ENCODE assay signal across 14 cellular contexts in genomic region chr6:138405816-138406403, GRCh38. TPM values are rescaled to one million over a fixed set of nuclear protein-coding genes. Genes with fewer than 3 reads are reported as not detected.
DNase-seq lines count a peak whose midpoint lies in the region; ATAC-seq, FAIRE-seq and TF ChIP-seq lines count a peak whose summit lies in the region.
"Had no signal": no experiment of that assay in that cellular context is flagged by ENCODE, and none has a peak within 500 bp of the region (broad histone marks: within the 10 kb centered on the region; RNA-seq: fewer than 3 reads in every experiment).

No MANE protein-coding gene starts in this region.

- H3K4me2 ChIP-seq in endothelial cell of umbilical vein (ENCODE audit: insufficient read depth, low read length), result peak overlapping the region; percentile 95

- peak overlapping the region; percentile 55 for H3K27ac Mint-ChIP-seq in activated CD4-positive, alpha-beta memory T cell treated with anti-CD3 and anti-CD28 coated beads, Interleukin-2, amount 10 ng/mL, durations not matched to agents 7 days and 5 days
- no peak overlapping the region for H3K27ac Mint-ChIP-seq in activated CD4-positive, alpha-beta memory T cell treated with anti-CD3 and anti-CD28 coated beads for 36 hours
- H3K27ac Mint-ChIP-seq in stimulated activated naive B cell treated with anti-CD40 and anti-IgM and Interleukin-4, amounts not matched to agents 10 μg/mL and 1 μg/mL and 100 μg/mL, for 72 hours, result peak overlapping the region; percentile 59

- CTCF ChIA-PET in activated CD4-positive, alpha-beta memory T cell treated with anti-CD3 and anti-CD28 coated beads, Interleukin-2, amount 10 ng/mL, durations not matched to agents 7 days and 5 days (lab: Charles Lee), result interaction anchor here (1.2 to 1.4 kb wide), 2 partner anchors 111 to 291 kb away, joined by 3 read pairs; no protein-coding TSS in a partner anchor
- CTCF ChIA-PET in activated CD4-positive, alpha-beta memory T cell treated with anti-CD3 and anti-CD28 coated beads for 36 hours (lab: Charles Lee), result interaction anchor here (0.8 to 2.2 kb wide), 3 partner anchors 50 to 285 kb away, joined by 3 to 5 read pairs (median 4); no protein-coding TSS in a partner anchor
- CTCF ChIA-PET in endothelial cell of umbilical vein (lab: Charles Lee), result interaction anchor here (1.6 to 5.2 kb wide), 4 partner anchors 59 to 290 kb away, joined by 4 to 50 read pairs (median 6); no protein-coding TSS in a partner anchor

- H3K36me3 Mint-ChIP-seq in activated CD4-positive, alpha-beta memory T cell treated with anti-CD3 and anti-CD28 coated beads, Interleukin-2, amount 10 ng/mL, durations not matched to agents 7 days and 5 days (ENCODE audit: low read depth), result peaks cover 55% of the 10 kb centered on the region
- H3K36me3 Mint-ChIP-seq in activated CD4-positive, alpha-beta memory T cell treated with anti-CD3 and anti-CD28 coated beads for 36 hours, result peaks cover 28% of the 10 kb centered on the region
- H3K36me3 Mint-ChIP-seq in stimulated activated naive B cell treated with anti-CD40 and anti-IgM and Interleukin-4, amounts not matched to agents 10 μg/mL and 1 μg/mL and 100 μg/mL, for 72 hours, result peaks cover 26 to 37% of the 10 kb centered on the region in 2 donors

- H3K4me3 Mint-ChIP-seq in activated CD4-positive, alpha-beta memory T cell treated with anti-CD3 and anti-CD28 coated beads, Interleukin-2, amount 10 ng/mL, durations not matched to agents 7 days and 5 days, result peak overlapping the region; percentile 37
- H3K4me3 Mint-ChIP-seq in activated CD4-positive, alpha-beta memory T cell treated with anti-CD3 and anti-CD28 coated beads for 36 hours, result no peak overlapping the region
- H3K4me3 Mint-ChIP-seq in stimulated activated naive B cell treated with anti-CD40 and anti-IgM and Interleukin-4, amounts not matched to agents 10 μg/mL and 1 μg/mL and 100 μg/mL, for 72 hours, result no peak overlapping the region

- H3K27me3 ChIP-seq in endothelial cell of umbilical vein (ENCODE audit: control insufficient read depth in 2 of 2, insufficient read depth in 2 of 2, low read length in 2 of 2), result no peaks in the 10 kb centered on the region
- no peaks in the 10 kb centered on the region for H3K27me3 ChIP-seq in SJCRH30
- H3K27me3 ChIP-seq: ovary, testis had no signal

- dilution Hi-C loops in endothelial cell of umbilical vein (cut with MboI; ENCODE audit: extremely low pct_ligation_motif_present, low sequenced_read_pairs), result no loop called here

- no peak for TF ChIP-seq POLR2A in endothelial cell of umbilical vein (IDR thresholded peaks at IDR 0.05; ENCODE audit: low read depth, low read length)

- peaks cover 49% of the 10 kb centered on the region for H3K4me1 Mint-ChIP-seq in activated CD4-positive, alpha-beta memory T cell treated with anti-CD3 and anti-CD28 coated beads, Interleukin-2, amount 10 ng/mL, durations not matched to agents 7 days and 5 days
- H3K4me1 Mint-ChIP-seq in activated CD4-positive, alpha-beta memory T cell treated with anti-CD3 and anti-CD28 coated beads for 36 hours (ENCODE audit: low read depth), result peaks cover 34% of the 10 kb centered on the region
- H3K4me1 Mint-ChIP-seq in stimulated activated naive B cell treated with anti-CD40 and anti-IgM and Interleukin-4, amounts not matched to agents 10 μg/mL and 1 μg/mL and 100 μg/mL, for 72 hours, result peaks cover 17 to 28% of the 10 kb centered on the region in 2 donors

- peak overlapping the region in 1 of 3 experiments; percentile 76 for H3K4me3 ChIP-seq in endothelial cell of umbilical vein (replicated peaks in 1 of 3; ENCODE audit: insufficient read depth in 1 of 3, low read depth in 1 of 3, low read length in 3 of 3)
- H3K4me3 ChIP-seq in SJCRH30, result no peak overlapping the region

- H3K79me2 ChIP-seq in endothelial cell of umbilical vein (ENCODE audit: control insufficient read depth, insufficient read depth, low read length), result peaks cover 6% of the 10 kb centered on the region

- POLR2A ChIA-PET in activated CD4-positive, alpha-beta memory T cell treated with anti-CD3 and anti-CD28 coated beads, Interleukin-2, amount 10 ng/mL, durations not matched to agents 7 days and 5 days (lab: Charles Lee), result interaction anchor here (0.8 to 2.7 kb wide), 5 partner anchors 9 to 298 kb away, joined by 3 to 20 read pairs (median 3); no protein-coding TSS in a partner anchor
- POLR2A ChIA-PET in activated CD4-positive, alpha-beta memory T cell treated with anti-CD3 and anti-CD28 coated beads for 36 hours (lab: Charles Lee), result no interaction called here
- POLR2A ChIA-PET in endothelial cell of umbilical vein (lab: Charles Lee), result interaction anchor here (0.5 kb wide), 1 partner anchor 209 kb away, joined by 4 read pairs; no protein-coding TSS in a partner anchor

- no peak for TF ChIP-seq CTCF in endothelial cell of umbilical vein (IDR thresholded peaks at IDR 0.05; ENCODE audit: extremely low read depth in 1 of 2, insufficient read depth in 1 of 2, low read depth in 1 of 2, low read length in 2 of 2)

- H3K4me1 ChIP-seq in endothelial cell of umbilical vein (ENCODE audit: control insufficient read depth, extremely low read depth, insufficient read depth, low read length), result peaks cover 26% of the 10 kb centered on the region
- no peaks in the 10 kb centered on the region for H3K4me1 ChIP-seq in SJCRH30
- H3K4me1 ChIP-seq: testis had no signal

- no peaks in the 10 kb centered on the region for H3K9me3 Mint-ChIP-seq in activated CD4-positive, alpha-beta memory T cell treated with anti-CD3 and anti-CD28 coated beads, Interleukin-2, amount 10 ng/mL, durations not matched to agents 7 days and 5 days
- no peaks in the 10 kb centered on the region for H3K9me3 Mint-ChIP-seq in activated CD4-positive, alpha-beta memory T cell treated with anti-CD3 and anti-CD28 coated beads for 36 hours
- no peaks in the 10 kb centered on the region for H3K9me3 Mint-ChIP-seq in stimulated activated naive B cell treated with anti-CD40 and anti-IgM and Interleukin-4, amounts not matched to agents 10 μg/mL and 1 μg/mL and 100 μg/mL, for 72 hours

- H2AFZ ChIP-seq in endothelial cell of umbilical vein (ENCODE audit: low read depth, low read length), result no peak overlapping the region

- ATAC-seq in stimulated activated naive B cell treated with anti-CD40 and anti-IgM and Interleukin-4, amounts not matched to agents 10 μg/mL and 1 μg/mL and 100 μg/mL, for 72 hours (replicated peaks), result no peak

- H3K9me3 ChIP-seq in endothelial cell of umbilical vein (replicated peaks; ENCODE audit: control insufficient read depth, insufficient read depth, low read length), result no peaks in the 10 kb centered on the region
- no peaks in the 10 kb centered on the region for H3K9me3 ChIP-seq in SJCRH30 (replicated peaks)
- H3K9me3 ChIP-seq: ovary, testis had no signal

- intact Hi-C loops in activated CD4-positive, alpha-beta memory T cell treated with anti-CD3 and anti-CD28 coated beads for 36 hours (cut with micrococcal nuclease), result loop anchor here (10.0 kb wide), 1 partner anchor 401 kb away; no protein-coding TSS in a partner anchor
- intact Hi-C loops in endothelial cell of umbilical vein (cut with micrococcal nuclease), result loop anchor here (2.0 to 5.0 kb wide), 5 partner anchors 33 to 251 kb away; partner anchors contain the start of gene ARFGEF3

- no peak overlapping the region for H3K27ac ChIP-seq in endothelial cell of umbilical vein (ENCODE audit: insufficient read depth, low read depth, low read length)
- H3K27ac ChIP-seq in SJCRH30, result no peak overlapping the region

- no peak for DNase-seq in activated CD4-positive, alpha-beta memory T cell treated with anti-CD3 and anti-CD28 coated beads, Interleukin-2, amount 10 ng/mL, durations not matched to agents 7 days and 5 days
- no peak for DNase-seq in activated CD4-positive, alpha-beta memory T cell treated with anti-CD3 and anti-CD28 coated beads for 36 hours
- DNase-seq in NCI-H748 (lab: John Stamatoyannopoulos, UW; ENCODE audit: unreplicated experiment) (peak; percentile 28), endothelial cell of umbilical vein (ENCODE audit: low read depth, low spot score) (no peak), SJCRH30 (no peak), NCI-H2171 (lab: John Stamatoyannopoulos, UW) (no peak), kidney tubule cell (ENCODE audit: low spot score) (no peak)
- no peak for DNase-seq in stimulated activated naive B cell treated with anti-CD40 and anti-IgM and Interleukin-4, amounts not matched to agents 10 μg/mL and 1 μg/mL and 100 μg/mL, for 72 hours
- DNase-seq: activated CD4-positive, alpha-beta T cell treated with anti-CD3 and anti-CD28 coated beads for 48 hours; NCI-H1048; ovary; stimulated activated CD4-positive, alpha-beta T cell treated with anti-CD3 and anti-CD28 coated beads, Interleukin-4, amount 100 ng/mL, for 24 hours; testis had no signal

- BruUV-seq in endothelial cell of umbilical vein (replicated peaks; lab: Mats Ljungman, UMichigan), result no TSS peak

- no peaks in the 10 kb centered on the region for H3K27me3 Mint-ChIP-seq in activated CD4-positive, alpha-beta memory T cell treated with anti-CD3 and anti-CD28 coated beads, Interleukin-2, amount 10 ng/mL, durations not matched to agents 7 days and 5 days
- no peaks in the 10 kb centered on the region for H3K27me3 Mint-ChIP-seq in activated CD4-positive, alpha-beta memory T cell treated with anti-CD3 and anti-CD28 coated beads for 36 hours
- no peaks in the 10 kb centered on the region for H3K27me3 Mint-ChIP-seq in stimulated activated naive B cell treated with anti-CD40 and anti-IgM and Interleukin-4, amounts not matched to agents 10 μg/mL and 1 μg/mL and 100 μg/mL, for 72 hours

- peak; percentile 24 for FAIRE-seq in endothelial cell of umbilical vein (lab: Jason Lieb, UNC)

- H3K9ac ChIP-seq in endothelial cell of umbilical vein (replicated peaks; ENCODE audit: extremely low read depth, insufficient read depth, low read length), result no peak overlapping the region

- H3K9me1 ChIP-seq in endothelial cell of umbilical vein (replicated peaks; ENCODE audit: control insufficient read depth, extremely low read depth, insufficient read depth, low read length), result no peaks in the 10 kb centered on the region

- H3K36me3 ChIP-seq in endothelial cell of umbilical vein (ENCODE audit: control insufficient read depth in 2 of 2, extremely low read depth in 1 of 2, insufficient read depth in 2 of 2, low read length in 2 of 2), result peaks cover 10 to 15% of the 10 kb centered on the region in 2 experiments
- H3K36me3 ChIP-seq in SJCRH30, result peaks cover 12% of the 10 kb centered on the region
- H3K36me3 ChIP-seq: ovary had no signal

- no peaks in the 10 kb centered on the region for H4K20me1 ChIP-seq in endothelial cell of umbilical vein (replicated peaks; ENCODE audit: control insufficient read depth, extremely low read depth, insufficient read depth, low read length)

RNA-seq across cellular contexts. Expression of gene HEBP2, which starts 1.9 kb away (rescaled TPM):
- total RNA-seq in activated CD4-positive, alpha-beta memory T cell treated with anti-CD3 and anti-CD28 coated beads, Interleukin-2, amount 10 ng/mL, durations not matched to agents 7 days and 5 days, result 10 to 100 TPM; 69.5 to 70.3 TPM
- 10 to 100 TPM; 49.5 to 49.6 TPM for total RNA-seq in activated CD4-positive, alpha-beta memory T cell treated with anti-CD3 and anti-CD28 coated beads for 36 hours
- total RNA-seq in endothelial cell of umbilical vein, result 75.3 and 81.2 TPM in 2 replicates
- polyA plus RNA-seq in endothelial cell of umbilical vein, result 22.5 and 22.6 TPM in 2 replicates
- 10.6 and 12.2 TPM in 2 replicates for polyA plus RNA-seq in endothelial cell of umbilical vein (2011; cell fraction: cytosol; rRNA removed)
- 6.7 and 10.0 TPM in 2 replicates for polyA plus RNA-seq in endothelial cell of umbilical vein (2011; cell fraction: nucleus; rRNA removed)
- 58.9 and 90.7 TPM in 2 replicates for polyA plus RNA-seq in endothelial cell of umbilical vein (2012)
- polyA minus RNA-seq in endothelial cell of umbilical vein, result 2.9 and 4.2 TPM in 2 replicates
- 0.72 TPM for polyA minus RNA-seq in endothelial cell of umbilical vein (2011; cell fraction: cytosol; rRNA and poly(A)+ RNA removed)
- polyA minus RNA-seq in endothelial cell of umbilical vein (2011; cell fraction: nucleus; rRNA and poly(A)+ RNA removed), result 1.9 and 2.3 TPM in 2 replicates
- total RNA-seq in SJCRH30 (2014; rRNA removed; shearing (Covaris generic)), result 27.3 and 30.9 TPM in 2 replicates

RNA-seq across cellular contexts. Expression of gene SMIM28, which starts 28.2 kb away (rescaled TPM):
- total RNA-seq in activated CD4-positive, alpha-beta memory T cell treated with anti-CD3 and anti-CD28 coated beads, Interleukin-2, amount 10 ng/mL, durations not matched to agents 7 days and 5 days, result not detected
- not detected for total RNA-seq in activated CD4-positive, alpha-beta memory T cell treated with anti-CD3 and anti-CD28 coated beads for 36 hours
- total RNA-seq in endothelial cell of umbilical vein, result not detected in 2 replicates
- not detected in 2 replicates for polyA plus RNA-seq in endothelial cell of umbilical vein
- polyA plus RNA-seq in endothelial cell of umbilical vein (2011; cell fraction: cytosol; rRNA removed), result not detected in 2 replicates
- not detected in 2 replicates for polyA plus RNA-seq in endothelial cell of umbilical vein (2011; cell fraction: nucleus; rRNA removed)
- polyA plus RNA-seq in endothelial cell of umbilical vein (2012), result not detected in 2 replicates
- polyA minus RNA-seq in endothelial cell of umbilical vein, result not detected in 2 replicates
- polyA minus RNA-seq in endothelial cell of umbilical vein (2011; cell fraction: cytosol; rRNA and poly(A)+ RNA removed), result not detected
- not detected in 2 replicates for polyA minus RNA-seq in endothelial cell of umbilical vein (2011; cell fraction: nucleus; rRNA and poly(A)+ RNA removed)
- total RNA-seq in SJCRH30 (2014; rRNA removed; shearing (Covaris generic)), result 0.12 TPM in 1 of 2 replicates, not detected in the other
- total RNA-seq: epithelial cell of proximal tubule, ovary, testis had no signal
- polyA plus RNA-seq: ovary had no signal
